Comparison of ENCODE assay signal across 1 cellular context in the genomic region with DNA sequence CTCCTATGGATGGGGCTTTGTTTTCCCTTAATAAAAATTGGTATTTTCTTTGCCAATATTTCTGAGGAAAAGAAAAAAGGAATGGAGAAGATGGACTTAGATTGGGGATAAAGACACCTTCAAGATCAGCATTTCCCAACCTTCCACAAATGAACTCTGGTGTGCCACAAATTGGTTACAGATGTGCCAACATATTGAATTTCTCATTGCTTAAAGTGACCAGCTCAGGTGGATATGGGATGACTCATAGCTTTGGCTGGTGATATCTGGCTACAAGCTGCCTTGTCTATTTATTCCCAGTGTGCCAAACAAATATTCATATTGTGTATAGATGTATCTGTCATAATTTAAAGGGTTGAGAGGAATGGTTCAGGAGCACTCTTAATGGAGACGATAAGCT.
TF ChIP-seq lines count a peak whose summit lies in the region.

No MANE protein-coding gene starts in this region.

TF ChIP-seq in SK-N-SH treated with all-trans-retinoic acid at 6 μM for 48 hours, 23 proteins besides CTCF, POLR2A, EP300 and RAD21 (continued from another document):
- TF ChIP-seq GLIS3 (CRISPR knock-in tag; IDR thresholded peaks at IDR 0.05), result no peak
- TF ChIP-seq ISL1 (CRISPR knock-in tag; IDR thresholded peaks at IDR 0.05), result no peak
- TF ChIP-seq CREB5 (CRISPR knock-in tag; IDR thresholded peaks at IDR 0.05; ENCODE audit: low read depth), result no peak
- no peak for TF ChIP-seq TCF4 (CRISPR knock-in tag; IDR thresholded peaks at IDR 0.05; ENCODE audit: borderline replicate concordance)
- no peak for TF ChIP-seq TSHZ2 (CRISPR knock-in tag; IDR thresholded peaks at IDR 0.05)
- TF ChIP-seq BACH2 (CRISPR knock-in tag; IDR thresholded peaks at IDR 0.05; ENCODE audit: borderline replicate concordance), result no peak
- no peak for TF ChIP-seq OSR1 (CRISPR knock-in tag; IDR thresholded peaks at IDR 0.05)
- TF ChIP-seq PPARA (CRISPR knock-in tag; IDR thresholded peaks at IDR 0.05; ENCODE audit: borderline replicate concordance), result no peak
- TF ChIP-seq ZFP3 (CRISPR knock-in tag; IDR thresholded peaks at IDR 0.05), result no peak
- no peak for TF ChIP-seq ZFP30 (CRISPR knock-in tag; IDR thresholded peaks at IDR 0.05)
- no peak for TF ChIP-seq RARB (CRISPR knock-in tag; IDR thresholded peaks at IDR 0.05)
- no peak for TF ChIP-seq TOX (CRISPR knock-in tag; IDR thresholded peaks at IDR 0.05; ENCODE audit: borderline replicate concordance)
- no peak for TF ChIP-seq CSDC2 (CRISPR knock-in tag; IDR thresholded peaks at IDR 0.05)
- no peak for TF ChIP-seq ESRRG (CRISPR knock-in tag; IDR thresholded peaks at IDR 0.05)
- TF ChIP-seq POU6F1 (CRISPR knock-in tag; IDR thresholded peaks at IDR 0.05; ENCODE audit: borderline replicate concordance, low read depth), result no peak
- TF ChIP-seq ZC3H10 (CRISPR knock-in tag; IDR thresholded peaks at IDR 0.05), result no peak
